ENCODE assay signal across 8 cellular contexts in the genomic region with DNA sequence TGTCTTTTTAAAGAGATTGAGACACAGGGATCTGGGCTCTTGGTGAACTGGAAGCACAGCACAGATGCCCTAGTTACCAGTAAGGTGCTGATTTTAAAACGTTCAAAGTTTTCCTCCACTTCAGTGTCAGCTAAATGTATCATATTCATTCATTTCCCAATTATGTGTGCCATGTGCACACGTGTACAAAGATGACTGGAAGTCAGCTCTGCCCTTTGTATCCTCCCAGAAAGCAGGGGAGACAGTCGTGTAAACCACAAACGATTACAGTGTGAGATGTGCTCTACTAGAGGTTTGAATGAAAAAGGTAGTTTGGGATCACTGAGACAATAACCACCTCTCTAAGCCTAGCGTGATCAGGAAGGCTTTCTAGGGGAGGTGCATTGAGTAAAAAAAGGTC. TPM values are rescaled to one million over a fixed set of nuclear protein-coding genes. Genes with fewer than 3 reads are reported as not detected.
A peak's percentile ranks its signal among the peaks of the same experiment; 100 is the strongest.
DNase-seq lines count a peak whose midpoint lies in the region; ATAC-seq and TF ChIP-seq lines count a peak whose summit lies in the region.

No MANE protein-coding gene starts in this region.

- peaks cover 7% of the 10 kb centered on the region for H3K27me3 Mint-ChIP-seq in stimulated activated naive CD8-positive, alpha-beta T cell treated with anti-CD3 and anti-CD28 coated beads, Interleukin-15, Interleukin-2, amounts not matched to agents 100 ng/mL and 50 ng/mL, for 24 hours
- H3K27me3 Mint-ChIP-seq in brain (peaks cover 30% of the 10 kb centered on the region), mesothelial cell of epicardium (ENCODE audit: low read depth) (peaks cover 25% of the 10 kb centered on the region)

- H3K4me1 Mint-ChIP-seq in stimulated activated naive CD8-positive, alpha-beta T cell treated with anti-CD3 and anti-CD28 coated beads, Interleukin-15, Interleukin-2, amounts not matched to agents 100 ng/mL and 50 ng/mL, for 24 hours (ENCODE audit: low read depth), result peaks cover 15% of the 10 kb centered on the region
- H3K4me1 Mint-ChIP-seq in brain (peaks cover 45% of the 10 kb centered on the region), mesothelial cell of epicardium (peaks cover 29% of the 10 kb centered on the region)

- H3K27ac Mint-ChIP-seq in stimulated activated naive CD8-positive, alpha-beta T cell treated with anti-CD3 and anti-CD28 coated beads, Interleukin-15, Interleukin-2, amounts not matched to agents 100 ng/mL and 50 ng/mL, for 24 hours, result peak overlapping the region; percentile 85
- H3K27ac Mint-ChIP-seq in brain, result peak overlapping the region; percentile 85 to 98 (median 94)
- peak overlapping the region; percentile 95 for H3K27ac Mint-ChIP-seq in mesothelial cell of epicardium

- peak overlapping the region; percentile 88 for H3K4me3 Mint-ChIP-seq in stimulated activated naive CD8-positive, alpha-beta T cell treated with anti-CD3 and anti-CD28 coated beads, Interleukin-15, Interleukin-2, amounts not matched to agents 100 ng/mL and 50 ng/mL, for 24 hours
- H3K4me3 Mint-ChIP-seq in brain (peak overlapping the region; percentile 83 to 99 (median 92)), mesothelial cell of epicardium (peak overlapping the region; percentile 92)

- TF ChIP-seq CTCF in brain (conservative IDR thresholded peaks at IDR 0.05), result no peak
- no peak for TF ChIP-seq CTCF in mesothelial cell of epicardium (IDR thresholded peaks at IDR 0.05; ENCODE audit: unreplicated experiment)

- peaks cover 12% of the 10 kb centered on the region for H3K9me3 Mint-ChIP-seq in stimulated activated naive CD8-positive, alpha-beta T cell treated with anti-CD3 and anti-CD28 coated beads, Interleukin-15, Interleukin-2, amounts not matched to agents 100 ng/mL and 50 ng/mL, for 24 hours
- H3K9me3 Mint-ChIP-seq in brain, result peaks cover 6 to 19% (median 13%) of the 10 kb centered on the region in 5 experiments
- H3K9me3 Mint-ChIP-seq in mesothelial cell of epicardium, result peaks cover 10% of the 10 kb centered on the region

- H3K36me3 Mint-ChIP-seq in stimulated activated naive CD8-positive, alpha-beta T cell treated with anti-CD3 and anti-CD28 coated beads, Interleukin-15, Interleukin-2, amounts not matched to agents 100 ng/mL and 50 ng/mL, for 24 hours (ENCODE audit: low read depth), result peaks cover 37% of the 10 kb centered on the region
- H3K36me3 Mint-ChIP-seq in brain, result peaks cover 50% of the 10 kb centered on the region
- H3K36me3 Mint-ChIP-seq in mesothelial cell of epicardium, result peaks cover 30% of the 10 kb centered on the region

- DNase-seq in stimulated activated naive CD8-positive, alpha-beta T cell treated with anti-CD3 and anti-CD28 coated beads, Interleukin-15, Interleukin-2, amounts not matched to agents 100 U/mL and 50 U/mL, for 24 hours, result no peak
- DNase-seq in mesothelial cell of epicardium (ENCODE audit: low spot score in 2 of 2, unreplicated experiment in 2 of 2) (no peak), dermis blood vessel endothelial cell (no peak)
- DNase-seq in activated effector memory CD4-positive, alpha-beta T cell treated with Interleukin-2 at 50 U/mL for 16 hours, result no peak

- ATAC-seq in stimulated activated naive CD8-positive, alpha-beta T cell treated with anti-CD3 and anti-CD28 coated beads, Interleukin-15, Interleukin-2, amounts not matched to agents 100 U/mL and 50 U/mL, for 24 hours, result no peak
- ATAC-seq in GM19351 (IDR thresholded peaks at IDR 0.05; ENCODE audit: unreplicated experiment) (no peak), GM21528 (IDR thresholded peaks at IDR 0.05; ENCODE audit: low FRiP score, unreplicated experiment) (no peak)

RNA-seq across cellular contexts. Expression of a gene that starts 0.8 kb away (rescaled TPM):
- polyA plus RNA-seq in brain (ENCODE audit: insufficient read depth, low read depth, low replicate concordance), result 6.8 TPM
- total RNA-seq in mesothelial cell of epicardium, result 18.9 to 20.5 TPM (median 19.6 TPM) in 3 replicates
- total RNA-seq in dermis blood vessel endothelial cell, result 1.3 and 2.2 TPM in 2 replicates

RNA-seq across cellular contexts. Expression of a gene that starts 29.0 kb away (rescaled TPM):
- 2.7 TPM for polyA plus RNA-seq in brain (ENCODE audit: insufficient read depth, low read depth, low replicate concordance)
- total RNA-seq in mesothelial cell of epicardium, result 17.1 to 20.1 TPM (median 18.7 TPM) in 3 replicates
- total RNA-seq in dermis blood vessel endothelial cell, result 0.79 and 2.2 TPM in 2 replicates
